16 cellular contexts compared by ENCODE assay signal in the genomic region with DNA sequence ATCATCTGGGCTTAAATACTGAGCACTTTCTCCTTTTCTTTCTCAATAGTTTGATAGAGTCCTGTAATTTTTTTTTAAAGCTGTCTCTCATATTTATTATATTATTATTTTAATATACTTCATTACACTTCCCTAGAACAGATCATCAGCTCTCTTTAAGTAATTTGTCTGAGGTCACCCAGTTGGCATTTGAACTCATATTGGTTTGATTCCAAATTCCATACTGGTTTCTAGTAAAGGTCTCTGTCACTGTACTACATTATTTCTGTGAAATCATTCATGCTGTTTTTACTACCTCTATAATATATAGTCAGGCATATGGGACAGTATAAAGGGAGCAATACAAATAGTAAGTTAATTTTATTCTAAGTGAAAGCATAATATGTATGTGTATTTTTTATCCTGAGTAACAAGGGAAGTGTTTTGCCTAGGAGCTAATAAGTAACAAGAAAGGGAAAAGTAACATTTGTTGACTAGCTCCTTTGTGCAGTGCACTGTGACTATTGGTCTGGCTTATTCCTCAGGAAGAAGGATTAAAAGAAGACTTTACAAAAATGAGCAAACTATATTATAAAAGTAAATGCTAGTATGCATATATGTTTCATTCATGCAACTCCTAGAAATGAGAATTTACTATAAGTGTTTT. TPM values are rescaled to one million over a fixed set of nuclear protein-coding genes. Genes with fewer than 3 reads are reported as not detected.
DNase-seq lines count a peak whose midpoint lies in the region; ATAC-seq, FAIRE-seq and TF ChIP-seq lines count a peak whose summit lies in the region.
"Had no signal": no experiment of that assay in that cellular context is flagged by ENCODE, and none has a peak within 500 bp of the region (broad histone marks: within the 10 kb centered on the region; RNA-seq: fewer than 3 reads in every experiment).

No MANE protein-coding gene starts in this region.

- peaks cover 70% of the 10 kb centered on the region for H3K4me1 Mint-ChIP-seq in HFFc6 (ENCODE audit: low read depth)
- peaks cover 38% of the 10 kb centered on the region for H3K4me1 Mint-ChIP-seq in MCF 10A (ENCODE audit: insufficient read depth, unreplicated experiment)

- POLR2A ChIA-PET in MCF 10A (lab: Yijun Ruan, JAX) = interaction anchor here (0.6 to 2.8 kb wide), 17 partner anchors 9 to 180 kb away, joined by 3 to 22 read pairs (median 4); partner anchors contain the start of genes ITM2B and LPAR6

- H3K36me3 Mint-ChIP-seq in HFFc6 (ENCODE audit: low read depth) (peaks cover 32% of the 10 kb centered on the region), MCF 10A (ENCODE audit: insufficient read depth, unreplicated experiment) (peaks cover 15% of the 10 kb centered on the region)

- H3K9me3 ChIP-seq in kidney (ENCODE audit: control insufficient read depth in 1 of 2, low read length in 2 of 2) (no peaks in the 10 kb centered on the region), upper lobe of right lung (no peaks in the 10 kb centered on the region)
- H3K9me3 ChIP-seq: Caco-2, gastrocnemius medialis, sigmoid colon had no signal

- H3K9me3 Mint-ChIP-seq in HFFc6 (peaks cover 14% of the 10 kb centered on the region), MCF 10A (ENCODE audit: unreplicated experiment) (peaks cover 8% of the 10 kb centered on the region)

- H3K4me1 ChIP-seq in kidney (ENCODE audit: control insufficient read depth in 1 of 2, insufficient read depth in 1 of 2, low read depth in 1 of 2, low read length in 2 of 2) = peaks cover 14 to 23% of the 10 kb centered on the region in 2 donors
- peaks cover 34% of the 10 kb centered on the region for H3K4me1 ChIP-seq in upper lobe of right lung

- H3K27me3 Mint-ChIP-seq in HFFc6 (ENCODE audit: insufficient read depth) (no peaks in the 10 kb centered on the region; the same call in 1 of the 2 replicates), MCF 10A (ENCODE audit: insufficient read depth, unreplicated experiment) (no peaks in the 10 kb centered on the region)
- H3K27me3 Mint-ChIP-seq: IgD-negative memory B cell had no signal

- DNase-seq in HFFc6 (peak; percentile 23), MCF 10A (ENCODE audit: unreplicated experiment) (peak; percentile 11), kidney (no peak), upper lobe of right lung (no peak), DMS 273 treated with DMSO at 0.1 percent for 48 hours (lab: John Stamatoyannopoulos, UW) (no peak), NCI-H226 (no peak)
- DNase-seq: activated naive CD4-positive, alpha-beta T cell treated with anti-CD3 and anti-CD28 coated beads for 36 hours; Caco-2; gastrocnemius medialis; left cardiac atrium; NCI-H1417 treated with DMSO at 0.1 percent for 48 hours; SHP77 treated with DMSO at 0.1 percent for 48 hours; sigmoid colon had no signal

- no peak for TF ChIP-seq CTCF in HFFc6 (IDR thresholded peaks at IDR 0.05)
- TF ChIP-seq CTCF in MCF 10A (IDR thresholded peaks at IDR 0.05; ENCODE audit: unreplicated experiment) = no peak
- no peak for TF ChIP-seq CTCF in kidney (IDR thresholded peaks at IDR 0.05; ENCODE audit: borderline replicate concordance, extremely low read depth, insufficient read depth)
- TF ChIP-seq CTCF in upper lobe of right lung (IDR thresholded peaks at IDR 0.05) = no peak

- no peak overlapping the region for H3K9ac ChIP-seq in kidney (ENCODE audit: low read length in 2 of 2)

- BruUV-seq in MCF 10A (replicated peaks; lab: Mats Ljungman, UMichigan) = no TSS peak

- no peaks in the 10 kb centered on the region for H3K36me3 ChIP-seq in kidney (ENCODE audit: control insufficient read depth in 1 of 2, insufficient read depth in 2 of 2, low read length in 2 of 2)
- H3K36me3 ChIP-seq in upper lobe of right lung = no peaks in the 10 kb centered on the region

- peak overlapping the region; percentile 9; the same call in 1 of the 2 replicates for H3K4me3 Mint-ChIP-seq in HFFc6
- H3K4me3 Mint-ChIP-seq in MCF 10A (ENCODE audit: unreplicated experiment) = no peak overlapping the region
- H3K4me3 Mint-ChIP-seq: activated naive CD4-positive, alpha-beta T cell treated with anti-CD3 and anti-CD28 coated beads for 36 hours; IgD-negative memory B cell had no signal

- CTCF ChIA-PET in MCF 10A (lab: Yijun Ruan, JAX) = interaction anchor here (0.8 to 1.6 kb wide), 5 partner anchors 45 to 185 kb away, joined by 3 to 5 read pairs (median 4); no protein-coding TSS in a partner anchor

- H3K4me3 ChIP-seq in kidney (ENCODE audit: low read length in 2 of 2) = peak overlapping the region; percentile 16 to 18
- no peak overlapping the region for H3K4me3 ChIP-seq in upper lobe of right lung
- H3K4me3 ChIP-seq: gastrocnemius medialis, sigmoid colon had no signal

- no peaks in the 10 kb centered on the region for H3K27me3 ChIP-seq in upper lobe of right lung
- H3K27me3 ChIP-seq: gastrocnemius medialis, sigmoid colon had no signal

- ATAC-seq in upper lobe of right lung (no peak), GM21717 (IDR thresholded peaks at IDR 0.05; ENCODE audit: unreplicated experiment) (no peak)
- ATAC-seq: gastrocnemius medialis, left cardiac atrium had no signal

- peak overlapping the region; percentile 71 for H3K27ac Mint-ChIP-seq in HFFc6
- peak overlapping the region; percentile 94 for H3K27ac Mint-ChIP-seq in MCF 10A (ENCODE audit: low read depth, unreplicated experiment)
- H3K27ac Mint-ChIP-seq: activated naive CD4-positive, alpha-beta T cell treated with anti-CD3 and anti-CD28 coated beads for 36 hours; IgD-negative memory B cell had no signal

- FAIRE-seq in kidney (lab: Jason Lieb, UNC) = peak; percentile 94

- intact Hi-C loops in MCF 10A (cut with micrococcal nuclease) = no loop called here
- intact Hi-C loops in kidney (cut with DNase I) = no loop called here
- intact Hi-C loops in upper lobe of right lung (cut with DNase I) = no loop called here

- peak overlapping the region; percentile 60 to 61 for H3K27ac ChIP-seq in kidney (ENCODE audit: low read depth in 2 of 2, low read length in 2 of 2)
- H3K27ac ChIP-seq in upper lobe of right lung = peak overlapping the region; percentile 15

RNA-seq across cellular contexts. Expression of gene LPAR6, which starts 14.3 kb away (rescaled TPM):
- total RNA-seq in HFFc6 (2021; fragmentation: NEBNext Ultra II Directional; extraction: Animal tissue kit (Norgen Biotek cat#: 25700)) = 1 to 10 TPM; 4.8 to 6.7 (median 5.7) TPM
- 2.2 and 3.1 TPM in 2 replicates for total RNA-seq in MCF 10A (2022)
- total RNA-seq in kidney = 45.1 TPM
- polyA plus RNA-seq in kidney (ENCODE audit: insufficient read depth, low read depth, low replicate concordance) = 29.3 TPM
- 30.9 TPM for total RNA-seq in upper lobe of right lung
- total RNA-seq: Caco-2 had no signal
- polyA plus RNA-seq: neural cell had no signal

Comparison
In these comparisons a context has a peak if more than half of its experiments do, and no peak if none do; other contexts are left out.
1. DNase-seq: peak in HFFc6 (single experiment) and MCF 10A (single experiment); none in kidney (single experiment), upper lobe of right lung (single experiment), DMS 273 treated with DMSO at 0.1 percent for 48 hours (single experiment) and NCI-H226 (single experiment).